In the genomic region with DNA sequence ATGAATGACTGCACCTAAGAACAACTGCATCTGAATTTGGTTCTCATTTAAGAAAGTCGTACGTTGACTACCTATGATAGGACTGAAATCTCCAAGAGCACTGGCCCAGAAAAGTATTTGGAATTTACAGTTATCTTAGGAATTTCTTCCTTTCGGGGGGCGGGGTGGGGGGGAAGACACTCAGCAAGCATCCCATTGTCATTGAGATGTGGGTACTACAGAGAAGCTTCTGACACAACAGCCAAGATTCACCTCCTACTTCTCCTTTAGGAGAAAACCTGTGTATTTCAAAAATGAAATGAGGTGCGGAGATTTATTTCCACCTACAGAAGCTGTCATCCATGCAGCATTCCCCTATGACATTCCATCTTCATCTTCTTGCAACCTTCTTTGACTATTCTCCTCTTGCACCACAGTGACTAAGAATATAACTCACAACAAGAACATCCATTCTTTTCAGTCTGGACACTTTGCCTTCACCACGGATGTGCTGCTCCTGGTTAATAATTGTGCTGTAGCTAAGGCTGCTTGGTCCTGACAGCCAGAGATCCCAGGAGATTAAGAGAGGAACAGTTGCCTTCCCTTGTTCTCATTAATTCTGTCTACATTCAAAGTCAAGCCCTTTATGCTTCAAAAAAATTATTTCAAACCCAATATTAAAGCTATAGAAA, we compare ENCODE assay signal across 1 cellular context.
TF ChIP-seq lines count a peak whose summit lies in the region.

No MANE protein-coding gene starts in this region.

TF ChIP-seq in IMR-90, 13 proteins besides CTCF, POLR2A, EP300 and RAD21 (continued from another document):
- TF ChIP-seq RCOR1 (IDR thresholded peaks at IDR 0.05; ENCODE audit: insufficient replicate concordance, low read length) (no peak), MAFK (IDR thresholded peaks at IDR 0.05; ENCODE audit: low read depth, low read length) (no peak), BHLHE40 (IDR thresholded peaks at IDR 0.05; ENCODE audit: low read depth, low read length) (no peak), CHD1 (IDR thresholded peaks at IDR 0.05; ENCODE audit: low read depth, low read length) (no peak)
